In the genomic region with DNA sequence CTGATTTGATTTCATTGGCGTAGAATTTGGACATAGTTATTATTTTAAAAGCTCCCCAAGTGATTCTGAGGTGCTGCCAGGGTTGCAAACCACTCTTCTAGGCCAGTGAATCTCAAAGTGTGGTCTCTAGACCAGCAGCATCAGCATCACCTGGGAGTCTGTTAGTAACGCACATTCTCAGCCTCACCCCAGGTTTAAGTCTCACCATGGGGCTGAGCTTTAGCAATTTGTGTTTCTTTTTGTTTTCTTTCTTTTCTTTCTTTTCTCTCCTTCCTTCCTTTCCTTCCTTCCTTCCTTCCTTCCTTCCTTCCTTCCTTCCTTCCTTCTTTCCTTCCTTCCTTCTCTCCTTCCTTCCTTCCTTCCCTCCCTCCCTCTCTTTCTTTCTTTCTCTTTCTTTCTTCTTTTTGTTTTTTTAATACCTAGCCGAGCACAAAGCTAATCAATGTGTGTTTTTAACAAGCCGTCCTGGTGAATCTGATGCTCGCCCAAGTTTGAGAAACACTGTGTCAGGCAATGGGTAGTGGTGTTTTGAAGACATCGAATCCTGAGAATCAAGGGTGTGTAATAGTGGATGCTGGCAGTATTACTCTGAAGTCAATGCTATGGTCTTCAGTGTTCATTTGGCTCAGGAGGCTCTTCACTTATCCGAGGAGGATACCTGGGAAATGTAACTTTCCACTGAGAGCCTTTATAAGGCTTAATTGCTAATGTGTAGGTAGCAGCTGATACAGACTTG, we compare ENCODE assay signal across 14 cellular contexts.
A peak's percentile ranks its signal among the peaks of the same experiment; 100 is the strongest.
DNase-seq lines count a peak whose midpoint lies in the region; TF ChIP-seq lines count a peak whose summit lies in the region.
"Had no signal": no experiment of that assay in that cellular context is flagged by ENCODE, and none has a peak within 500 bp of the region (broad histone marks: within the 10 kb centered on the region; RNA-seq: fewer than 3 reads in every experiment).

No MANE protein-coding gene starts in this region.

- H3K4me1 ChIP-seq in CD8-positive, alpha-beta memory T cell (ENCODE audit: insufficient read depth, low read length): peaks cover 10% of the 10 kb centered on the region
- H3K4me1 ChIP-seq in esophagus squamous epithelium: peaks cover 9 to 42% (median 14%) of the 10 kb centered on the region in 3 donors
- H3K4me1 ChIP-seq in skeletal muscle satellite cell (ENCODE audit: control insufficient read depth, insufficient read depth, low read length): peaks cover 36% of the 10 kb centered on the region

- no peak overlapping the region for H3K27ac ChIP-seq in CD8-positive, alpha-beta memory T cell (ENCODE audit: low read depth, low read length)
- peak overlapping the region; percentile 25 to 75 (median 72) for H3K27ac ChIP-seq in esophagus squamous epithelium

- no peaks in the 10 kb centered on the region for H3K27me3 Mint-ChIP-seq in CD8-positive, alpha-beta memory T cell
- H3K27me3 Mint-ChIP-seq: memory B cell had no signal

- peaks cover 0 to 7% (median 3%) of the 10 kb centered on the region in 3 donors for H3K36me3 Mint-ChIP-seq in CD8-positive, alpha-beta memory T cell

- peak overlapping the region in 2 of 7 donors; percentile 15 to 45 for H3K4me3 Mint-ChIP-seq in CD8-positive, alpha-beta memory T cell
- H3K4me3 Mint-ChIP-seq: memory B cell had no signal

- peaks cover 19 to 34% (median 21%) of the 10 kb centered on the region in 3 donors for H3K4me1 Mint-ChIP-seq in CD8-positive, alpha-beta memory T cell

- peak overlapping the region; percentile 60 for H3K4me2 ChIP-seq in skeletal muscle satellite cell (ENCODE audit: low read length)

- H3K9me3 ChIP-seq in CD8-positive, alpha-beta memory T cell (ENCODE audit: low read length): no peaks in the 10 kb centered on the region
- no peaks in the 10 kb centered on the region for H3K9me3 ChIP-seq in esophagus squamous epithelium
- H3K9me3 ChIP-seq in skeletal muscle satellite cell (replicated peaks; ENCODE audit: low read length): no peaks in the 10 kb centered on the region
- H3K9me3 ChIP-seq: Peyer's patch had no signal

- H3K9ac ChIP-seq in skeletal muscle satellite cell (ENCODE audit: low read depth, low read length): peak overlapping the region; percentile 49

- H3K9me3 Mint-ChIP-seq in CD8-positive, alpha-beta memory T cell: no peaks in the 10 kb centered on the region

- intact Hi-C loops in esophagus squamous epithelium (cut with DNase I): no loop called here

- peak overlapping the region in 5 of 8 donors; percentile 8 to 94 (median 73) for H3K27ac Mint-ChIP-seq in CD8-positive, alpha-beta memory T cell

- POLR2A ChIA-PET in CD8-positive, alpha-beta memory T cell (lab: Charles Lee): no interaction called here

- no peak for TF ChIP-seq POLR2A in esophagus squamous epithelium (IDR thresholded peaks at IDR 0.05)

- CTCF ChIA-PET in CD8-positive, alpha-beta memory T cell (lab: Charles Lee): interaction anchor here (0.9 kb wide), 1 partner anchor 18 kb away, joined by 3 read pairs; no protein-coding TSS in a partner anchor

- 48 to 68% methylated on average over 7 of the region's 7 CpGs for WGBS in esophagus squamous epithelium, 2 donors

- H3K27me3 ChIP-seq in CD8-positive, alpha-beta memory T cell (ENCODE audit: insufficient read depth, low read length, poor library complexity, severe bottlenecking): no peaks in the 10 kb centered on the region
- H3K27me3 ChIP-seq in esophagus squamous epithelium (no peaks in the 10 kb centered on the region), skeletal muscle satellite cell (ENCODE audit: control insufficient read depth, insufficient read depth, low read length) (no peaks in the 10 kb centered on the region)
- H3K27me3 ChIP-seq: Peyer's patch had no signal

- H3K36me3 ChIP-seq in CD8-positive, alpha-beta memory T cell (ENCODE audit: insufficient read depth, low read length): no peaks in the 10 kb centered on the region
- H3K36me3 ChIP-seq in esophagus squamous epithelium (no peaks in the 10 kb centered on the region), skeletal muscle satellite cell (ENCODE audit: insufficient read depth, low read length) (no peaks in the 10 kb centered on the region)
- H3K36me3 ChIP-seq: Peyer's patch had no signal

- no peak for TF ChIP-seq CTCF in esophagus squamous epithelium (IDR thresholded peaks at IDR 0.05)

- H3K4me3 ChIP-seq in CD8-positive, alpha-beta memory T cell (ENCODE audit: low read length): no peak overlapping the region
- H3K4me3 ChIP-seq in esophagus squamous epithelium (no peak overlapping the region), skeletal muscle satellite cell (ENCODE audit: low read length) (peak overlapping the region; percentile 18)
- H3K4me3 ChIP-seq: Peyer's patch had no signal

- no peak for DNase-seq in CD8-positive, alpha-beta memory T cell
- peak; percentile 42 for DNase-seq in SW480 (ENCODE audit: low spot score)
- no peak for DNase-seq in esophagus squamous epithelium (lab: John Stamatoyannopoulos, UW)
- no peak for DNase-seq in ecto neural progenitor cell (ENCODE audit: low spot score)
- no peak for DNase-seq in NCI-H2081 (lab: John Stamatoyannopoulos, UW)
- no peak for DNase-seq in NAMALWA (ENCODE audit: low spot score)
- no peak for DNase-seq in OCI-M2 (lab: John Stamatoyannopoulos, UW; ENCODE audit: unreplicated experiment)
- DNase-seq: activated CD4-positive, alpha-beta T cell treated with anti-CD3 and anti-CD28 coated beads for 4 hours; cortex of kidney; NCI-H446 treated with DMSO at 0.1 percent for 48 hours; Peyer's patch; T-helper 2 cell had no signal
